In the genomic region with DNA sequence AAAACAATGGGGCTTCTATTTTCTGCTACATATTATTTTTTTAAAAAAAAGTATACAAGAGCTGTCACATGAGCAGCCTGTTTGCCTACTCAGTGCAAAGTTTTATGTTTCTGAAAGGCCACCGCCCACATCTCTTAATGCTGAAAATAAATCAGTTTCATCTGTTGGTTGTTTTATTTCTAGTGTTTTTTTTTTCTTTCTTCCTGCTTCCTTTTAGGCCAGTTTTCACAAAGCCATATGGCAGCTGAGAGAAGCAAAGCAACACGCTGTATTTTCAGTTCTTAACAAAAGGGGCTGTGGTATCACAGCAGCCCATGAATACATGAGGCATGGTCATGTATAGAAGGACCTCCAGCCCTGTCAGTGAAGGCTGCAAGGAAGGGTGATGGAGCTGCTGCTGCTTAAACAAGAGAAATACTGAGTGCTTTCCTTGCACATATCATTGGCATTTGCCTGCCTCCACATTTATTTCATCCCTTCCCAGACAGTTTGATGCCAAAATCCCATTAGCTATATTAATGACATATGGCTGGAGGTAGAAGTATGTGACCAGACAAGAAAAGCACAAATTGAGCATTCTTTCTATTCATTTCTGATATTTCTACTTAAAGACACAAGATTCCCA, we compare ENCODE assay signal across 1 cellular context.
TF ChIP-seq lines count a peak whose summit lies in the region.

No MANE protein-coding gene starts in this region.

TF ChIP-seq in GM23338, 12 proteins besides CTCF, POLR2A, EP300 and RAD21 (continued from another document):
- TF ChIP-seq ZNF114 (CRISPR knock-in tag; IDR thresholded peaks at IDR 0.05) (no peak), ZNF331 (CRISPR knock-in tag; IDR thresholded peaks at IDR 0.05; ENCODE audit: low read depth) (no peak), CREB1 (CRISPR knock-in tag; IDR thresholded peaks at IDR 0.05; ENCODE audit: low read depth) (no peak), JUNB (IDR thresholded peaks at IDR 0.05; ENCODE audit: unreplicated experiment) (no peak), STAT1 (IDR thresholded peaks at IDR 0.05; ENCODE audit: unreplicated experiment) (no peak), POLR2AphosphoS5 (IDR thresholded peaks at IDR 0.05; ENCODE audit: low read depth) (no peak), NANOG (IDR thresholded peaks at IDR 0.05; ENCODE audit: borderline replicate concordance) (no peak)
- TF ChIP-seq, protein P1, sequence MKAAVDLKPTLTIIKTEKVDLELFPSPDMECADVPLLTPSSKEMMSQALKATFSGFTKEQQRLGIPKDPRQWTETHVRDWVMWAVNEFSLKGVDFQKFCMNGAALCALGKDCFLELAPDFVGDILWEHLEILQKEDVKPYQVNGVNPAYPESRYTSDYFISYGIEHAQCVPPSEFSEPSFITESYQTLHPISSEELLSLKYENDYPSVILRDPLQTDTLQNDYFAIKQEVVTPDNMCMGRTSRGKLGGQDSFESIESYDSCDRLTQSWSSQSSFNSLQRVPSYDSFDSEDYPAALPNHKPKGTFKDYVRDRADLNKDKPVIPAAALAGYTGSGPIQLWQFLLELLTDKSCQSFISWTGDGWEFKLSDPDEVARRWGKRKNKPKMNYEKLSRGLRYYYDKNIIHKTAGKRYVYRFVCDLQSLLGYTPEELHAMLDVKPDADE (IDR thresholded peaks at IDR 0.05) = no peak
- TF ChIP-seq, protein P2, sequence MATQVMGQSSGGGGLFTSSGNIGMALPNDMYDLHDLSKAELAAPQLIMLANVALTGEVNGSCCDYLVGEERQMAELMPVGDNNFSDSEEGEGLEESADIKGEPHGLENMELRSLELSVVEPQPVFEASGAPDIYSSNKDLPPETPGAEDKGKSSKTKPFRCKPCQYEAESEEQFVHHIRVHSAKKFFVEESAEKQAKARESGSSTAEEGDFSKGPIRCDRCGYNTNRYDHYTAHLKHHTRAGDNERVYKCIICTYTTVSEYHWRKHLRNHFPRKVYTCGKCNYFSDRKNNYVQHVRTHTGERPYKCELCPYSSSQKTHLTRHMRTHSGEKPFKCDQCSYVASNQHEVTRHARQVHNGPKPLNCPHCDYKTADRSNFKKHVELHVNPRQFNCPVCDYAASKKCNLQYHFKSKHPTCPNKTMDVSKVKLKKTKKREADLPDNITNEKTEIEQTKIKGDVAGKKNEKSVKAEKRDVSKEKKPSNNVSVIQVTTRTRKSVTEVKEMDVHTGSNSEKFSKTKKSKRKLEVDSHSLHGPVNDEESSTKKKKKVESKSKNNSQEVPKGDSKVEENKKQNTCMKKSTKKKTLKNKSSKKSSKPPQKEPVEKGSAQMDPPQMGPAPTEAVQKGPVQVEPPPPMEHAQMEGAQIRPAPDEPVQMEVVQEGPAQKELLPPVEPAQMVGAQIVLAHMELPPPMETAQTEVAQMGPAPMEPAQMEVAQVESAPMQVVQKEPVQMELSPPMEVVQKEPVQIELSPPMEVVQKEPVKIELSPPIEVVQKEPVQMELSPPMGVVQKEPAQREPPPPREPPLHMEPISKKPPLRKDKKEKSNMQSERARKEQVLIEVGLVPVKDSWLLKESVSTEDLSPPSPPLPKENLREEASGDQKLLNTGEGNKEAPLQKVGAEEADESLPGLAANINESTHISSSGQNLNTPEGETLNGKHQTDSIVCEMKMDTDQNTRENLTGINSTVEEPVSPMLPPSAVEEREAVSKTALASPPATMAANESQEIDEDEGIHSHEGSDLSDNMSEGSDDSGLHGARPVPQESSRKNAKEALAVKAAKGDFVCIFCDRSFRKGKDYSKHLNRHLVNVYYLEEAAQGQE (IDR thresholded peaks at IDR 0.05; ENCODE audit: unreplicated experiment) = no peak
